In the genomic region with DNA sequence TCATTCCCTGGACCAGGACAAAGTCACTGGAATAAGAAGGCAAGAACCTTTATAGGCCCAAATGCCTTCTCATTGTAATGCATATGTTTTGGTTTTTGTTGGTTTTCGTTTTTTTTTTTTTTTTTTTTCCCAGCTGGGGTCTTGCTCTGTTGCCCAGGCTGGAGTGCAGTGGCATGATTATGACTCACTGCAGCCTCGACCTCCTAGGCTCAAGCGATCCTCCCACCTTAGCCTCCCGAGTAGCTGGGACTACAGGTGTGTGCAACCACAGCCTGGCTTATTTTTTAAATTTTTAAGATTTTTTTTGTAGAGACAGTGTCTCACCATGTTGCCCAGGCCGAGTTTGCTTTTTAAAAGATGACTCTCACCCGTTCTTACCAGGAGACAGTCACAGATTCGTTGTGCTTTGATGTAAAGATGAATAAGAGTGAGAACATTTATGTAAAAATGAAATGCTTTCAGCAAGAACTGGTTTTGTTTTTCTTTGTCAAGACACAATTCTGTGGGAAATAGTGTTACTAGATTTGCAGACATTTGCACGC, we compare ENCODE assay signal across 11 cellular contexts. TPM values are rescaled to one million over a fixed set of nuclear protein-coding genes. Genes with fewer than 3 reads are reported as not detected.
DNase-seq lines count a peak whose midpoint lies in the region; ATAC-seq and TF ChIP-seq lines count a peak whose summit lies in the region.
"Had no signal": no experiment of that assay in that cellular context is flagged by ENCODE, and none has a peak within 500 bp of the region (broad histone marks: within the 10 kb centered on the region; RNA-seq: fewer than 3 reads in every experiment).

No MANE protein-coding gene starts in this region.

- no peaks in the 10 kb centered on the region for H3K9me3 ChIP-seq in MM.1S (replicated peaks; ENCODE audit: insufficient read depth, low read length)
- H3K9me3 ChIP-seq: suprapubic skin had no signal

- no peaks in the 10 kb centered on the region for H4K20me1 ChIP-seq in MM.1S (ENCODE audit: insufficient read depth, low read length)

- peak overlapping the region; percentile 62 for H3K27ac ChIP-seq in MM.1S (ENCODE audit: low read length)
- H3K27ac ChIP-seq: suprapubic skin had no signal

- no peaks in the 10 kb centered on the region for H3K9me2 ChIP-seq in MM.1S (replicated peaks; ENCODE audit: insufficient read depth, low read length)

- peak overlapping the region; percentile 48; the same call in 1 of the 2 replicates for H3K4me3 ChIP-seq in MM.1S (ENCODE audit: low read length)
- H3K4me3 ChIP-seq: suprapubic skin had no signal

- peaks cover 14% of the 10 kb centered on the region for H3K4me1 ChIP-seq in MM.1S (ENCODE audit: low read length)

- intact Hi-C loops in posterior vena cava (cut with DNase I) (loop anchor here in 1 of 2 donors (5.0 kb wide), 1 partner anchor 116 kb away; no protein-coding TSS in a partner anchor), cardiac septum (cut with DNase I) (no loop called here)

- H3F3A ChIP-seq in MM.1S (ENCODE audit: insufficient read depth, low read length): peaks cover 16% of the 10 kb centered on the region

- H3K36me3 ChIP-seq in MM.1S (replicated peaks; ENCODE audit: insufficient read depth, low read length): no peaks in the 10 kb centered on the region

- peak overlapping the region; percentile 87 for H3K4me2 ChIP-seq in MM.1S (ENCODE audit: low read depth, low read length)

- DNase-seq in MM.1S (no peak), posterior vena cava (ENCODE audit: low spot score) (peak; percentile 7), cardiac septum (ENCODE audit: low spot score) (no peak)
- DNase-seq: amniotic stem cell, kidney glomerular epithelial cell, NCI-H1105 treated with DMSO at 0.1 percent for 48 hours had no signal

- ATAC-seq in GM19043 (IDR thresholded peaks at IDR 0.05; ENCODE audit: low read depth, unreplicated experiment) (peak; percentile 21), HG02642 (IDR thresholded peaks at IDR 0.05; ENCODE audit: poor library complexity, unreplicated experiment) (peak; percentile 16), GM21528 (IDR thresholded peaks at IDR 0.05; ENCODE audit: low FRiP score, unreplicated experiment) (no peak), HG02885 (IDR thresholded peaks at IDR 0.05; ENCODE audit: poor library complexity, unreplicated experiment) (no peak)

- H2AFZ ChIP-seq in MM.1S (ENCODE audit: low read length): peak overlapping the region; percentile 22; the same call in 1 of the 2 replicates

- H3K27me3 ChIP-seq in MM.1S (replicated peaks; ENCODE audit: insufficient read depth, low read length): no peaks in the 10 kb centered on the region
- H3K27me3 ChIP-seq: suprapubic skin had no signal

- TF ChIP-seq CTCF in MM.1S (IDR thresholded peaks at IDR 0.05; ENCODE audit: low read length): no peak

- H3K79me2 ChIP-seq in MM.1S (ENCODE audit: low read length): peaks cover 20% of the 10 kb centered on the region

- no peak overlapping the region for H3K9ac ChIP-seq in MM.1S (ENCODE audit: low read length)

RNA-seq across cellular contexts. Expression of a gene that starts 7.6 kb away (rescaled TPM):
- total RNA-seq in posterior vena cava (10 to 100 TPM; 14.6 to 19.1 TPM), cardiac septum (13.3 TPM)

RNA-seq across cellular contexts. Expression of a gene that starts 11.1 kb away (rescaled TPM):
- 10 to 100 TPM; 16.3 to 17.2 TPM for total RNA-seq in posterior vena cava
- total RNA-seq in cardiac septum: 12.8 TPM

RNA-seq across cellular contexts. Expression of a gene that starts 46.8 kb away (rescaled TPM):
- total RNA-seq in posterior vena cava (10 to 100 TPM; 15.2 to 16.5 TPM), cardiac septum (6.2 TPM)

Comparison
In these comparisons a context has a peak if more than half of its experiments do, and no peak if none do; other contexts are left out.
1. ATAC-seq: peak in GM19043 (single experiment) and HG02642 (single experiment); none in GM21528 (single experiment) and HG02885 (single experiment).